ENCODE assay signal across 8 cellular contexts in the genomic region with DNA sequence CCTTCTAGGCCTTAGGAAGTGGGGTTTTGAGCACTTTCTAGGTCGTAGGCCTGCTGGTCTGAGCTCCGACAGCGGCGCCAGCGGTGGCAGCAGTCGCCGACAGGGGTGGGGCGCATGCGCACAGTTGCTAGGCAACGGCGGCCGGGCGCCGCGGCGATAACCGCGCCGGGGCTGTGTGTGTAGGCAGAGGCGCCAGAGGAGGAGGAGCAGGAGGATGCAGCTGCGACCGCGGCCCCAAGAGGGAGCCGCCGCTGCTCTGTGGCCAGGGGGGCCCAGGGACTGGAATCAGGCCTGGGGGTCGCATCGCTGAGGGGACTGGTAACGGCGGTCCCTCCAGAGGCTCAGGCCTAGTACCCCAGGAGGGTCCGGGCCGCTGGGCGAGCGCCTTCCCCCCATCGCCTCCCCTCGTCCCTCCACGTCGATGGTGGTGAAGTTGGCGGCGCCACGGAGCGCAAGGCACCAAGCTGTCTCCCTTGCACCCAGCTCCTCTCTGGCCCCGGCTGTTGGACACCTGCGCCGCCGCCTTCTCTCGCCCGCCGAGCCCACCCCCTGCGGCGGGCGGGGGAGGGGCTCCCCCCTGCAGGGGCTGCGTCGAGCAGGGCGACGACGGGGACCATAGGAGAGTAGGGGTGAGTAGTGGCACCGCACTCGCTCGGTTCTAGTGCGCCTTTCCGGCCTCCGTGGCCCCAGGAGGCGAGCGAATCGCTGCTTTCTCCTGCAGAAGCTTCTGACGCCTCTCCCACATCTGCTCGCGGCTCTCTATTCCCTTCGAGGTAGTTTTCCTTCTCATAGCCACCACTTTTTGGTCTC. TPM values are rescaled to one million over a fixed set of nuclear protein-coding genes. Genes with fewer than 3 reads are reported as not detected.
DNase-seq lines count a peak whose midpoint lies in the region; ATAC-seq and TF ChIP-seq lines count a peak whose summit lies in the region.

A gene (plus strand): TSS at position 186 of the 810 bp plus-strand sequence.

- no peaks in the 10 kb centered on the region for H3K9me3 Mint-ChIP-seq in activated naive CD4-positive, alpha-beta T cell treated with anti-CD3 and anti-CD28 coated beads, Interleukin-2, amount 10 ng/mL, durations not matched to agents 7 days and 5 days
- H3K9me3 Mint-ChIP-seq in osteocyte (ENCODE audit: unreplicated experiment) = peaks cover 12% of the 10 kb centered on the region

- H3K9me3 ChIP-seq in SJCRH30 (replicated peaks) = no peaks in the 10 kb centered on the region
- no peaks in the 10 kb centered on the region for H3K9me3 ChIP-seq in thoracic aorta

- peaks cover 2% of the 10 kb centered on the region for H3K36me3 Mint-ChIP-seq in activated naive CD4-positive, alpha-beta T cell treated with anti-CD3 and anti-CD28 coated beads, Interleukin-2, amount 10 ng/mL, durations not matched to agents 7 days and 5 days
- no peaks in the 10 kb centered on the region for H3K36me3 Mint-ChIP-seq in osteocyte (ENCODE audit: unreplicated experiment)

- CTCF ChIA-PET in activated naive CD4-positive, alpha-beta T cell treated with anti-CD3 and anti-CD28 coated beads, Interleukin-2, amount 10 ng/mL, durations not matched to agents 7 days and 5 days (lab: Charles Lee) = interaction anchor here (1.0 to 1.5 kb wide), 3 partner anchors 9 to 566 kb away, joined by 3 to 6 read pairs (median 4); no protein-coding TSS in a partner anchor

- peak; percentile 27 for DNase-seq in AG09309 (ENCODE audit: low read depth)
- DNase-seq in SJCRH30 = peak; percentile 9 to 32
- peak; percentile 84 for DNase-seq in activated naive CD4-positive, alpha-beta T cell treated with anti-CD3 and anti-CD28 coated beads, Interleukin-2, amount 10 ng/mL, durations not matched to agents 7 days and 5 days
- DNase-seq in head of caudate nucleus = peak; percentile 57 to 92 (median 84)
- peak; percentile 91 for DNase-seq in osteocyte (ENCODE audit: extremely low spot score, unreplicated experiment)
- DNase-seq in thoracic aorta (ENCODE audit: low spot score) = no peak

- H3K27me3 ChIP-seq in SJCRH30 (no peaks in the 10 kb centered on the region), thoracic aorta (replicated peaks; ENCODE audit: insufficient read depth) (no peaks in the 10 kb centered on the region)

- peak within 1 kb of the TSS; percentile 91 for H3K4me3 Mint-ChIP-seq in activated naive CD4-positive, alpha-beta T cell treated with anti-CD3 and anti-CD28 coated beads, Interleukin-2, amount 10 ng/mL, durations not matched to agents 7 days and 5 days
- peak within 1 kb of the TSS; percentile 78 for H3K4me3 Mint-ChIP-seq in osteocyte (ENCODE audit: unreplicated experiment)

- TF ChIP-seq CTCF in AG09309 (IDR thresholded peaks at IDR 0.05; ENCODE audit: control insufficient read depth, insufficient read depth, low read depth, low read length, missing control alignments) (peak; percentile 53), osteocyte (IDR thresholded peaks at IDR 0.05) (peak; percentile 55), thoracic aorta (IDR thresholded peaks at IDR 0.05) (peak; percentile 46)

- ATAC-seq in GM19023 (IDR thresholded peaks at IDR 0.05; ENCODE audit: unreplicated experiment) (peak; percentile 93), HG03354 (IDR thresholded peaks at IDR 0.05; ENCODE audit: poor library complexity, severe bottlenecking, unreplicated experiment) (peak; percentile 95), thoracic aorta (ENCODE audit: insufficient number of reproducible peaks, low FRiP score, low read depth) (peak; percentile 12)

- peak within 1 kb of the TSS; percentile 66 for H3K4me3 ChIP-seq in AG09309 (ENCODE audit: control insufficient read depth, low read depth, low read length)
- H3K4me3 ChIP-seq in SJCRH30 = peak within 1 kb of the TSS; percentile 31
- H3K4me3 ChIP-seq in thoracic aorta = peak within 1 kb of the TSS; percentile 80

- intact Hi-C loops in head of caudate nucleus (cut with DNase I) = no loop called here

- H3K36me3 ChIP-seq in SJCRH30 (no peaks in the 10 kb centered on the region), thoracic aorta (no peaks in the 10 kb centered on the region)

- no peak within 1 kb of the TSS for H3K27ac ChIP-seq in SJCRH30
- H3K27ac ChIP-seq in thoracic aorta = peak within 1 kb of the TSS; percentile 69 to 86

- H3K27ac Mint-ChIP-seq in activated naive CD4-positive, alpha-beta T cell treated with anti-CD3 and anti-CD28 coated beads, Interleukin-2, amount 10 ng/mL, durations not matched to agents 7 days and 5 days = peak within 1 kb of the TSS; percentile 95
- peak within 1 kb of the TSS; percentile 76 for H3K27ac Mint-ChIP-seq in osteocyte (ENCODE audit: unreplicated experiment)

- H3K27me3 Mint-ChIP-seq in activated naive CD4-positive, alpha-beta T cell treated with anti-CD3 and anti-CD28 coated beads, Interleukin-2, amount 10 ng/mL, durations not matched to agents 7 days and 5 days = no peaks in the 10 kb centered on the region
- H3K27me3 Mint-ChIP-seq in osteocyte (ENCODE audit: unreplicated experiment) = no peaks in the 10 kb centered on the region

- peaks cover 23% of the 10 kb centered on the region for H3K4me1 Mint-ChIP-seq in activated naive CD4-positive, alpha-beta T cell treated with anti-CD3 and anti-CD28 coated beads, Interleukin-2, amount 10 ng/mL, durations not matched to agents 7 days and 5 days
- peaks cover 1% of the 10 kb centered on the region for H3K4me1 Mint-ChIP-seq in osteocyte (ENCODE audit: unreplicated experiment)

- H3K4me1 ChIP-seq in SJCRH30 (no peaks in the 10 kb centered on the region), thoracic aorta (ENCODE audit: control insufficient read depth in 1 of 2, low read depth in 2 of 2) (no peaks in the 10 kb centered on the region)

RNA-seq across cellular contexts. Expression of the gene that starts here (rescaled TPM):
- 0.03 TPM in 1 of 2 replicates, not detected in the other for total RNA-seq in SJCRH30 (2014; rRNA removed; shearing (Covaris generic))
- total RNA-seq in osteocyte (0.94 and 0.97 TPM in 2 replicates), thoracic aorta (1 to 10 TPM; 4.4 to 6.5 TPM)

Comparison
In these comparisons a context has a peak if more than half of its experiments do, and no peak if none do; other contexts are left out.
1. Peak in DNase-seq and H3K4me3 ChIP-seq in SJCRH30; RNA of the gene not detected or under 1 TPM.
2. Peak in DNase-seq in osteocyte; RNA of the gene not detected or under 1 TPM.
3. ATAC-seq: peak in every context shown above with its lines; median percentile 95 in HG03354; 93 in GM19023; 12 in thoracic aorta.